Comparison of ENCODE assay signal across 8 cellular contexts in the genomic region with DNA sequence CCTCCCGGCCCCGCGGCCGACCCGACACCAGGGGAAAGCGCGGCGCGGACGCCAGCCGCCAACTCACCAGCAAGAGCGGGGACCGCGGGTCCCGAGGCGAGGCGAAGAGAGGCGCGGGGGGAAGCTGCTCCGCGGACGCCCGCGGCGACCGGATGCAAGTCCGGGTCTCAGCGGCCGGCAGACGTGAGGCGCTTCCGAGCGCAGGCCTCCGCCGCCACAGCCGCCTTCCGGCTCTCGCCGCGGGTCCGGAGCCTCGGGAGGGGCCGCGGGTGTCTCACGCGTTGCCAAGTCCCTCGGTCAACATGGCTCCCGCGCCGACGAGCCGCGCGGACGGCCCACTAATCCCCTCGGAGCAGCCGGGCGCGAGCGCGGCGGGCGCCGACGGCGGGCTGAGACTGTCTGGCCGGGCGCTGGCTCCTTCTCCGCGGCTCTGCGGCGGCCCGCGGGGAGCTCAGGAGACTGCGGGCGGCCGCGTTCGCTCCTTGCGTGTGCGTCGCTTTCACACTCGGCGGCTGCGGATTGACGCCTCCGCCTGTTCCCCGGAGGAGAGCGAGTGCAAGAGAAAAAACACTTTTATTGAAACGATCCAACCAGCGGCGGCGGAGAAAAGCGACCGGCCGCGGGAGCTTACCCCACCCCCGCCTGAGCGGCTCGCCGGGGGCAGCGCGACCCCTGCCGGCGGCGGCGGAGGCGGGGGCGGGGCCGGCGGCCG.
DNase-seq lines count a peak whose midpoint lies in the region; ATAC-seq and TF ChIP-seq lines count a peak whose summit lies in the region.

A gene (minus strand): TSS at position 521 of the 712 bp plus-strand sequence. CDS start 65,603 bp downstream, outside the sequence.

- peak within 1 kb of the TSS; percentile 98 for H2AFZ ChIP-seq in OCI-LY1 (ENCODE audit: low read length)

- H3K27me3 ChIP-seq in OCI-LY1 (ENCODE audit: insufficient read depth, low read length) (no peaks in the 10 kb centered on the region), mucosa of rectum (ENCODE audit: control insufficient read depth in 2 of 2, insufficient read depth in 2 of 2, low read length in 2 of 2) (no peaks in the 10 kb centered on the region)

- H3K9ac ChIP-seq in OCI-LY1 (ENCODE audit: low read length) (peak within 1 kb of the TSS; percentile 96), mucosa of rectum (ENCODE audit: low read depth in 1 of 2, low read length in 2 of 2) (peak within 1 kb of the TSS; percentile 78 to 89)

- peaks cover 40% of the 10 kb centered on the region for H3K79me2 ChIP-seq in OCI-LY1 (ENCODE audit: insufficient read depth, low read length)

- H4K20me1 ChIP-seq in OCI-LY1 (ENCODE audit: insufficient read depth, low read length) = no peaks in the 10 kb centered on the region

- ATAC-seq in GM21515 (IDR thresholded peaks at IDR 0.05; ENCODE audit: unreplicated experiment) = peak; percentile 50

- H3K4me3 ChIP-seq in OCI-LY1 (ENCODE audit: low read depth, low read length, poor library complexity, severe bottlenecking) = peak within 1 kb of the TSS; percentile 96
- H3K4me3 ChIP-seq in mucosa of rectum (ENCODE audit: low read length in 2 of 2) = peak within 1 kb of the TSS; percentile 80 to 98

- no peaks in the 10 kb centered on the region for H3F3A ChIP-seq in OCI-LY1 (ENCODE audit: insufficient read depth, low read length)

- H3K36me3 ChIP-seq in OCI-LY1 (ENCODE audit: insufficient read depth, low read length) (no peaks in the 10 kb centered on the region), mucosa of rectum (ENCODE audit: control insufficient read depth in 2 of 2, insufficient read depth in 2 of 2, low read length in 2 of 2) (no peaks in the 10 kb centered on the region)

- peak within 1 kb of the TSS; percentile 100 for H3K4me2 ChIP-seq in OCI-LY1 (ENCODE audit: low read length)

- DNase-seq in DMS 273 (lab: John Stamatoyannopoulos, UW; ENCODE audit: unreplicated experiment) (peak; percentile 89), HuH-7.5 (ENCODE audit: low spot score) (peak; percentile 83), activated T-cell treated with anti-CD3 and anti-CD28 coated beads for 24 hours (ENCODE audit: low read depth) (peak; percentile 83), epithelial cell of prostate (ENCODE audit: low read depth, low spot score) (no peak)
- DNase-seq in stimulated activated CD8-positive, alpha-beta memory T cell treated with anti-CD3 and anti-CD28 coated beads, Interleukin-4, amount 100 ng/mL, for 4 hours (ENCODE audit: low read depth in 2 of 2, low spot score in 1 of 2) = peak; percentile 73 to 80

- H3K4me1 ChIP-seq in OCI-LY1 (ENCODE audit: insufficient read depth, low read length, severe bottlenecking) (peaks cover 46% of the 10 kb centered on the region), mucosa of rectum (ENCODE audit: control insufficient read depth in 2 of 2, insufficient read depth in 2 of 2, low read length in 2 of 2) (peaks cover 3 to 8% of the 10 kb centered on the region in 2 donors)

- TF ChIP-seq CTCF in OCI-LY1 (IDR thresholded peaks at IDR 0.05; ENCODE audit: low read length) = no peak; the same call in 1 of the 2 replicates

- H3K9me2 ChIP-seq in OCI-LY1 (ENCODE audit: low read depth, low read length) = no peaks in the 10 kb centered on the region

- H3K27ac ChIP-seq in OCI-LY1 (ENCODE audit: low read depth, low read length, poor library complexity, severe bottlenecking) (peak within 1 kb of the TSS; percentile 80), epithelial cell of prostate (peak within 1 kb of the TSS; percentile 97), mucosa of rectum (ENCODE audit: low read depth in 2 of 2, low read length in 2 of 2) (peak within 1 kb of the TSS; percentile 98)

- H3K9me3 ChIP-seq in OCI-LY1 (ENCODE audit: low read length) (no peaks in the 10 kb centered on the region), mucosa of rectum (ENCODE audit: control insufficient read depth in 2 of 2, low read length in 2 of 2) (no peaks in the 10 kb centered on the region)
